21 cellular contexts compared by ENCODE assay signal in the genomic region with DNA sequence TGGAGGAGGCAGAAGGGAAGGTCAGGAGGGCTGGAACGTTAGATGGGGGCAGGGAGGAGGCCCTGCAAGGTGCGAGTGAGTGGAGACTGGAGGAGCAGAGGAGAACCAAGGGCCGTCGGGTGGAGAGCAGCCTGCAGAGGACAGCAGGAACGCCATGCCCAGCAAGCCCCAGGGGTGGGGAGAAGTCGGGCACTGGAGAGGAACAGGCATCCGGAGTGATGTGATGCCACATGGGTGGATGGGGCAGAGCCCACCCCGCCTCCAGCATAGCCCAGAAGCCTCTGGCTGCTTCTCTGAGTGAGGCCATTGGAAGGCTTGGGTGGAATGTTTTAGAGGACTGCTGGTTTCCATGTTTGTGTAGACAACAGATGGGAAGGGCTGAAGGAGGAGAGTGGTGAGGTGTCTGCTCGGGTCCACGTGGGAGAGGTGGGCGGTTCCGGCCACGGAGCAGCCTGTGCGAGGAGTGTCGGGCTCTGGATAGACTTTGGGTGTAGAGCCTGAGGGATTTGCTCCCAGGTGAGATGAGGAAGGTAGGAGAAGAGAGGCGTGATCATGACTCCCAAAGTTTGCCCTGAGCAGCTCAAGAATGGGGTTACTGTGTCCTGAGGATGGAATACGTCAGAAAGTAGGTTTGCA.
"Had no signal": no experiment of that assay in that cellular context is flagged by ENCODE, and none has a peak within 500 bp of the region (broad histone marks: within the 10 kb centered on the region; RNA-seq: fewer than 3 reads in every experiment).

No MANE protein-coding gene starts in this region.

- H3K36me3 Mint-ChIP-seq: naive thymus-derived CD8-positive, alpha-beta T cell; stimulated activated memory B cell treated with anti-CD40 and anti-IgM and Interleukin-4, amounts not matched to agents 10 μg/mL and 1 μg/mL and 100 μg/mL, for 72 hours had no signal

- H3K27me3 ChIP-seq: neutrophil, pancreas, right lobe of liver, transverse colon, vagina had no signal

- H3K27ac ChIP-seq: dorsolateral prefrontal cortex, gastrocnemius medialis, left lung, neutrophil, pancreas, right lobe of liver, suprapubic skin, transverse colon, vagina had no signal

- DNase-seq: dorsolateral prefrontal cortex; effector CD4-positive, alpha-beta T cell; foreskin fibroblast; gastrocnemius medialis; left cardiac atrium; left lung; mammary epithelial cell; mesendoderm; naive thymus-derived CD8-positive, alpha-beta T cell; nephron progenitor cell; pancreas; right lobe of liver; stimulated activated CD4-positive, alpha-beta T cell treated with anti-CD3 and anti-CD28 coated beads, Interleukin-2, amount 100 ng/mL, for 24 hours; stimulated activated CD4-positive, alpha-beta T cell treated with anti-CD3 and anti-CD28 coated beads, Interleukin-4, amount 100 ng/mL, for 24 hours; stimulated activated naive CD8-positive, alpha-beta T cell treated with anti-CD3 and anti-CD28 coated beads, Interleukin-15, Interleukin-2, amounts not matched to agents 100 U/mL and 50 U/mL, for 24 hours; transverse colon had no signal

- H3K9me3 ChIP-seq: gastrocnemius medialis, neutrophil, pancreas, right lobe of liver, suprapubic skin, transverse colon, vagina had no signal

- H3K4me1 ChIP-seq: gastrocnemius medialis, left lung, pancreas, right lobe of liver, suprapubic skin, transverse colon had no signal

- H3K4me3 ChIP-seq: dorsolateral prefrontal cortex, gastrocnemius medialis, left lung, pancreas, right lobe of liver, suprapubic skin, transverse colon, vagina had no signal

- ATAC-seq: gastrocnemius medialis; left cardiac atrium; left lung; naive thymus-derived CD8-positive, alpha-beta T cell; pancreas; stimulated activated memory B cell treated with anti-CD40 and anti-IgM and Interleukin-4, amounts not matched to agents 10 μg/mL and 1 μg/mL and 100 μg/mL, for 72 hours; stimulated activated naive CD8-positive, alpha-beta T cell treated with anti-CD3 and anti-CD28 coated beads, Interleukin-15, Interleukin-2, amounts not matched to agents 100 U/mL and 50 U/mL, for 24 hours had no signal

- H3K4me3 Mint-ChIP-seq: naive thymus-derived CD8-positive, alpha-beta T cell; nephron progenitor cell; stimulated activated memory B cell treated with anti-CD40 and anti-IgM and Interleukin-4, amounts not matched to agents 10 μg/mL and 1 μg/mL and 100 μg/mL, for 72 hours had no signal

- H3K27ac Mint-ChIP-seq: naive thymus-derived CD8-positive, alpha-beta T cell; nephron progenitor cell; progenitor cell of endocrine pancreas; stimulated activated memory B cell treated with anti-CD40 and anti-IgM and Interleukin-4, amounts not matched to agents 10 μg/mL and 1 μg/mL and 100 μg/mL, for 72 hours had no signal

- H3K36me3 ChIP-seq: gastrocnemius medialis, left lung, neutrophil, pancreas, right lobe of liver, suprapubic skin, transverse colon, vagina had no signal

- H3K4me1 Mint-ChIP-seq: stimulated activated memory B cell treated with anti-CD40 and anti-IgM and Interleukin-4, amounts not matched to agents 10 μg/mL and 1 μg/mL and 100 μg/mL, for 72 hours had no signal
